15 cellular contexts compared by ENCODE assay signal in genomic region chr17:65489413-65490170, GRCh38.
"Had no signal": no experiment of that assay in that cellular context is flagged by ENCODE, and none has a peak within 500 bp of the region (broad histone marks: within the 10 kb centered on the region; RNA-seq: fewer than 3 reads in every experiment).

No MANE protein-coding gene starts in this region.

- H3K9me3 Mint-ChIP-seq: activated naive CD8-positive, alpha-beta T cell treated with anti-CD3 and anti-CD28 coated beads, Interleukin-2, amount 10 ng/mL, durations not matched to agents 7 days and 5 days had no signal

- H3K27ac Mint-ChIP-seq: activated naive CD8-positive, alpha-beta T cell treated with anti-CD3 and anti-CD28 coated beads, Interleukin-2, amount 10 ng/mL, durations not matched to agents 7 days and 5 days; activated T-cell treated with anti-CD3 and anti-CD28 coated beads, Interleukin-2, amount 50 U/mL, for 72 hours had no signal

- FAIRE-seq: keratinocyte had no signal

- H3K4me3 Mint-ChIP-seq: activated naive CD8-positive, alpha-beta T cell treated with anti-CD3 and anti-CD28 coated beads, Interleukin-2, amount 10 ng/mL, durations not matched to agents 7 days and 5 days; activated T-cell treated with anti-CD3 and anti-CD28 coated beads, Interleukin-2, amount 50 U/mL, for 72 hours had no signal

- H3K36me3 Mint-ChIP-seq: activated naive CD8-positive, alpha-beta T cell treated with anti-CD3 and anti-CD28 coated beads, Interleukin-2, amount 10 ng/mL, durations not matched to agents 7 days and 5 days had no signal

- DNase-seq: activated CD4-positive, alpha-beta T cell treated with anti-CD3 and anti-CD28 coated beads, Interleukin-2, amount 50 U/mL, for 48 hours; activated CD4-positive, CD25-positive, alpha-beta regulatory T cell; activated naive CD8-positive, alpha-beta T cell treated with anti-CD3 and anti-CD28 coated beads, Interleukin-2, amount 10 ng/mL, durations not matched to agents 7 days and 5 days; activated T-cell treated with anti-CD3 and anti-CD28 coated beads, Interleukin-2, amount 50 U/mL, for 72 hours; anterior cingulate cortex; esophagus squamous epithelium; foreskin melanocyte; heart right ventricle; left ventricle myocardium superior; mesendoderm; stimulated activated CD4-positive, alpha-beta T cell treated with anti-CD3 and anti-CD28 coated beads, Interleukin-4, amount 100 ng/mL, for 1 hour; stimulated activated CD8-positive, alpha-beta memory T cell treated with anti-CD3 and anti-CD28 coated beads, Interleukin-4, amount 100 ng/mL, for 48 hours; stimulated activated naive CD8-positive, alpha-beta T cell treated with anti-CD3 and anti-CD28 coated beads, Interleukin-15, Interleukin-2, amounts not matched to agents 100 U/mL and 50 U/mL, for 24 hours; upper lobe of left lung had no signal
